17 cellular contexts compared by ENCODE assay signal in genomic region chr5:171706736-171707440, GRCh38.
DNase-seq lines count a peak whose midpoint lies in the region; FAIRE-seq and TF ChIP-seq lines count a peak whose summit lies in the region.
"Had no signal": no experiment of that assay in that cellular context is flagged by ENCODE, and none has a peak within 500 bp of the region (broad histone marks: within the 10 kb centered on the region; RNA-seq: fewer than 3 reads in every experiment).

No MANE protein-coding gene starts in this region.

- H4K20me1 ChIP-seq in astrocyte (ENCODE audit: insufficient read depth, low read length) = no peaks in the 10 kb centered on the region
- H4K20me1 ChIP-seq in mammary epithelial cell (ENCODE audit: insufficient read depth, low read length) = no peaks in the 10 kb centered on the region

- H3K27me3 Mint-ChIP-seq in astrocyte (ENCODE audit: low read depth, unreplicated experiment) = peaks cover 22% of the 10 kb centered on the region

- H3K4me1 ChIP-seq in astrocyte (ENCODE audit: insufficient read depth, low read length) = no peaks in the 10 kb centered on the region
- H3K4me1 ChIP-seq in small intestine (ENCODE audit: control insufficient read depth in 2 of 2, insufficient read depth in 1 of 2, low read depth in 1 of 2, low read length in 1 of 2) = no peaks in the 10 kb centered on the region
- no peaks in the 10 kb centered on the region for H3K4me1 ChIP-seq in mammary epithelial cell (ENCODE audit: insufficient read depth, low read length)
- H3K4me1 ChIP-seq: SJSA1 had no signal

- peak; percentile 49 for DNase-seq in MV-4-11 (lab: John Stamatoyannopoulos, UW)
- peak; percentile 46 for DNase-seq in astrocyte (ENCODE audit: low read depth)
- DNase-seq in islet precursor cell = peak; percentile 12
- DNase-seq in small intestine = no peak
- no peak for DNase-seq in stimulated activated CD8-positive, alpha-beta memory T cell treated with anti-CD3 and anti-CD28 coated beads, Interleukin-4, amount 100 ng/mL, for 48 hours
- DNase-seq in epidermal melanocyte (ENCODE audit: insufficient read length, low spot score) = no peak
- DNase-seq in mammary epithelial cell = no peak
- DNase-seq: CD4-positive, CD25-positive, alpha-beta regulatory T cell; H7; KBM-7; MM.1S; NCI-H1694; NCI-H2081; NCI-H2171; NCI-H345; NCI-H524 treated with DMSO at 0.1 percent for 48 hours had no signal

- H2AFZ ChIP-seq in astrocyte (ENCODE audit: low read depth, low read length) (no peak overlapping the region), mammary epithelial cell (ENCODE audit: low read depth, low read length) (no peak overlapping the region)

- CTCF ChIA-PET in mammary epithelial cell (lab: Charles Lee; ENCODE audit: low non-redundant PET) = no interaction called here

- WGBS in small intestine, 3 donors = 87 to 94% (median 92%) methylated on average over 2 of the region's 2 CpGs
- WGBS in mammary epithelial cell (ENCODE audit: low coverage, missing lambda C conversion rate) = 92% methylated on average over 2 of the region's 2 CpGs

- peaks cover 4% of the 10 kb centered on the region for H3K36me3 Mint-ChIP-seq in astrocyte (ENCODE audit: low read depth, unreplicated experiment)
- H3K36me3 Mint-ChIP-seq: CD4-positive, CD25-positive, alpha-beta regulatory T cell had no signal

- FAIRE-seq in astrocyte (lab: Jason Lieb, UNC) (no peak), small intestine (lab: Jason Lieb, UNC) (no peak)

- BruUV-seq in mammary epithelial cell (replicated peaks; lab: Mats Ljungman, UMichigan) = no TSS peak

- H3K36me3 ChIP-seq in astrocyte (ENCODE audit: insufficient read depth, low read length) = no peaks in the 10 kb centered on the region
- H3K36me3 ChIP-seq in small intestine (ENCODE audit: control insufficient read depth in 2 of 2, insufficient read depth in 2 of 2, low read length in 2 of 2) = no peaks in the 10 kb centered on the region
- H3K36me3 ChIP-seq in mammary epithelial cell (ENCODE audit: insufficient read depth, low read length) = no peaks in the 10 kb centered on the region
- H3K36me3 ChIP-seq: SJSA1 had no signal

- H3K9ac ChIP-seq in astrocyte (ENCODE audit: low read length) = no peak overlapping the region
- H3K9ac ChIP-seq in mammary epithelial cell (ENCODE audit: insufficient read depth, low read length) = no peak overlapping the region

- no peak overlapping the region for H3K27ac Mint-ChIP-seq in astrocyte (ENCODE audit: unreplicated experiment)
- H3K27ac Mint-ChIP-seq: CD4-positive, CD25-positive, alpha-beta regulatory T cell had no signal

- dilution Hi-C loops in mammary epithelial cell (cut with HindIII; ENCODE audit: low sequenced_read_pairs) = loop anchor here (5.0 kb wide), 3 partner anchors 40 to 85 kb away; no protein-coding TSS in a partner anchor

- no peaks in the 10 kb centered on the region for H3K4me1 Mint-ChIP-seq in astrocyte (ENCODE audit: low read depth, unreplicated experiment)
- H3K4me1 Mint-ChIP-seq: CD4-positive, CD25-positive, alpha-beta regulatory T cell had no signal

- H3K4me2 ChIP-seq in astrocyte (ENCODE audit: low read length) (no peak overlapping the region), mammary epithelial cell (ENCODE audit: insufficient read depth, low read depth, low read length) (no peak overlapping the region)

- no peak overlapping the region for H3K27ac ChIP-seq in astrocyte (ENCODE audit: low read depth, low read length)
- H3K27ac ChIP-seq in small intestine (ENCODE audit: low read depth in 1 of 2, low read length in 1 of 2) = no peak overlapping the region
- no peak overlapping the region for H3K27ac ChIP-seq in mammary epithelial cell (ENCODE audit: insufficient read depth, low read depth, low read length)
- H3K27ac ChIP-seq: SJSA1 had no signal

- no peak overlapping the region for H3K4me3 Mint-ChIP-seq in astrocyte (ENCODE audit: unreplicated experiment)
- H3K4me3 Mint-ChIP-seq: CD4-positive, CD25-positive, alpha-beta regulatory T cell had no signal

- in situ Hi-C loops in mammary epithelial cell (cut with MboI; ENCODE audit: low sequenced_read_pairs in 2 of 2) = no loop called here

- H3K9me3 ChIP-seq in astrocyte (ENCODE audit: insufficient read depth, low read depth, low read length) (no peaks in the 10 kb centered on the region), small intestine (ENCODE audit: control insufficient read depth, low read depth) (no peaks in the 10 kb centered on the region), mammary epithelial cell (replicated peaks; ENCODE audit: insufficient read depth, low read length) (no peaks in the 10 kb centered on the region)
- H3K9me3 ChIP-seq: SJSA1 had no signal

- H3K4me3 ChIP-seq in astrocyte (ENCODE audit: insufficient read depth, low read depth, low read length) = no peak overlapping the region
- H3K4me3 ChIP-seq in small intestine (ENCODE audit: low read depth in 1 of 2, low read length in 2 of 2) = no peak overlapping the region
- no peak overlapping the region for H3K4me3 ChIP-seq in mammary epithelial cell (replicated peaks in 1 of 3; ENCODE audit: insufficient read depth in 1 of 3, low read depth in 2 of 3, low read length in 3 of 3)
- H3K4me3 ChIP-seq: SJSA1 had no signal

- TF ChIP-seq CTCF in astrocyte (IDR thresholded peaks at IDR 0.05; ENCODE audit: insufficient read depth, low read depth, low read length) = no peak
- no peak for TF ChIP-seq CTCF in mammary epithelial cell (conservative IDR thresholded peaks at IDR 0.05 in 1 of 2, IDR thresholded peaks at IDR 0.05 in 1 of 2; ENCODE audit: extremely low read depth in 1 of 2, insufficient read depth in 1 of 2, low read depth in 1 of 2, low read length in 2 of 2)

- H3K79me2 ChIP-seq in astrocyte (ENCODE audit: insufficient read depth, low read length) (no peaks in the 10 kb centered on the region), mammary epithelial cell (ENCODE audit: insufficient read depth, low read length) (no peaks in the 10 kb centered on the region)

- peaks cover 6% of the 10 kb centered on the region for H3K9me3 Mint-ChIP-seq in astrocyte (ENCODE audit: unreplicated experiment)

- intact Hi-C loops in mammary epithelial cell (cut with micrococcal nuclease) = no loop called here

- peaks cover 1% of the 10 kb centered on the region for H3K27me3 ChIP-seq in astrocyte (ENCODE audit: insufficient read depth, low read length)
- peaks cover 0 to 2% of the 10 kb centered on the region in 2 donors for H3K27me3 ChIP-seq in small intestine (ENCODE audit: control insufficient read depth in 2 of 2, insufficient read depth in 2 of 2, low read length in 2 of 2)
- no peaks in the 10 kb centered on the region for H3K27me3 ChIP-seq in mammary epithelial cell (ENCODE audit: insufficient read depth, low read length)

Comparison
In these comparisons a context has a peak if more than half of its experiments do, and no peak if none do; other contexts are left out.
1. DNase-seq: peak in MV-4-11 (single experiment), astrocyte (single experiment) and islet precursor cell (single experiment); none in small intestine (single experiment), stimulated activated CD8-positive, alpha-beta memory T cell treated with anti-CD3 and anti-CD28 coated beads, Interleukin-4, amount 100 ng/mL, for 48 hours (single experiment), epidermal melanocyte (single experiment) and mammary epithelial cell (single experiment).